11 cellular contexts compared by ENCODE assay signal in the genomic region with DNA sequence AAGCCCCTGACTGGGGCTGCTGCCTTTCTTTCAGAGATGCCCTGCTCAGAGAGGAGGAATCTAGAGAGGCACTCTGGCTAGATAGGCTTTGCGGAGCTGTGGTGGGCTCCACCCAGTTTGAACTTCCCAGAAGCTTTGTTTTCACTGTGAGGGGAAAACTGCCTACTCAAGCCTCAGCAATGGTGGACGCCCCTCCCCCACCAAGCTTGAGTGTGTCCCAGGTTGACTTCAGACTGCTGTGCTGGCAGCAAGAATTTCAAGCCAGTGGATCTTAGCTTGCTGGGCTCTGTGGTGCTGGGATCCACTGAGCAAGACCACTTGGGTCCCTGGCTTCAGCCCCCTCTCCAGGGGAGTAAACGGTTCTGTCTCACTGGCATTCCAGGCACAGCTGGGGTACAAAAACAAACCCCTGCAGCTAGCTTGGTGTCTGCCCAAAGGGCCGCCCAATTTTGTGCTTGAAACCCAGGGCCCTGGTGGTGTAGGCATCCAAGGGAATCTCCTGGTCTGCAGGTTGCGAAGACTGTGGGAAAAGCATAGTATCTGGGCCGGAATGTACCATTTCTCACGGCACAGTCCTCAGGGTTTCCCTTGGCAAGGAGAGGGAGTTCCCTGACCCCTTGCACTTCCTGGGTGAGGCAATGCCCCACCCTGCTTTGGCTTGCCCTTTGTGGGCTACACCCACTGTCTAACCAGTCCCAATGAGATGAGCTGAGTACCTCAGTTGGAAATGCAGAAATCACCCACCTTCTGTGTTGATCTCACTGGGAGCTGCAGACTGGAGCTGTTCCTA. TPM values are rescaled to one million over a fixed set of nuclear protein-coding genes. Genes with fewer than 3 reads are reported as not detected.
"Had no signal": no experiment of that assay in that cellular context is flagged by ENCODE, and none has a peak within 500 bp of the region (broad histone marks: within the 10 kb centered on the region; RNA-seq: fewer than 3 reads in every experiment).

No MANE protein-coding gene starts in this region.

RNA-seq across cellular contexts. Expression of gene CCL20, which starts 25.9 kb away (rescaled TPM):
- total RNA-seq: activated CD8-positive, alpha-beta T cell treated with anti-CD3 and anti-CD28 coated beads, Interleukin-2, amount 10 ng/mL, durations not matched to agents 7 days and 5 days; fibroblast of lung; frontal cortex; left ventricle myocardium superior; myocyte; right cardiac atrium; urinary bladder had no signal
- polyA plus RNA-seq: right cardiac atrium had no signal

RNA-seq across cellular contexts. Expression of gene DAW1, which starts 31.9 kb away (rescaled TPM):
- total RNA-seq: activated CD8-positive, alpha-beta T cell treated with anti-CD3 and anti-CD28 coated beads, Interleukin-2, amount 10 ng/mL, durations not matched to agents 7 days and 5 days; activated T-helper 1 cell treated with anti-CD3 and anti-CD28 coated beads, Interleukin-12 subunit alpha, Interleukin-12 subunit beta, Interleukin-2, Interleukin-4 antibody, amounts not matched to agents 30 ng/mL and 10 ng/mL and 1 ng/mL, durations not matched to agents 14 hours and 24 hours and 36 hours; fibroblast of lung; left ventricle myocardium superior; myocyte; psoas muscle; T-cell had no signal
- polyA plus RNA-seq: pancreas, urinary bladder had no signal
